8 cellular contexts compared by ENCODE assay signal in the genomic region with DNA sequence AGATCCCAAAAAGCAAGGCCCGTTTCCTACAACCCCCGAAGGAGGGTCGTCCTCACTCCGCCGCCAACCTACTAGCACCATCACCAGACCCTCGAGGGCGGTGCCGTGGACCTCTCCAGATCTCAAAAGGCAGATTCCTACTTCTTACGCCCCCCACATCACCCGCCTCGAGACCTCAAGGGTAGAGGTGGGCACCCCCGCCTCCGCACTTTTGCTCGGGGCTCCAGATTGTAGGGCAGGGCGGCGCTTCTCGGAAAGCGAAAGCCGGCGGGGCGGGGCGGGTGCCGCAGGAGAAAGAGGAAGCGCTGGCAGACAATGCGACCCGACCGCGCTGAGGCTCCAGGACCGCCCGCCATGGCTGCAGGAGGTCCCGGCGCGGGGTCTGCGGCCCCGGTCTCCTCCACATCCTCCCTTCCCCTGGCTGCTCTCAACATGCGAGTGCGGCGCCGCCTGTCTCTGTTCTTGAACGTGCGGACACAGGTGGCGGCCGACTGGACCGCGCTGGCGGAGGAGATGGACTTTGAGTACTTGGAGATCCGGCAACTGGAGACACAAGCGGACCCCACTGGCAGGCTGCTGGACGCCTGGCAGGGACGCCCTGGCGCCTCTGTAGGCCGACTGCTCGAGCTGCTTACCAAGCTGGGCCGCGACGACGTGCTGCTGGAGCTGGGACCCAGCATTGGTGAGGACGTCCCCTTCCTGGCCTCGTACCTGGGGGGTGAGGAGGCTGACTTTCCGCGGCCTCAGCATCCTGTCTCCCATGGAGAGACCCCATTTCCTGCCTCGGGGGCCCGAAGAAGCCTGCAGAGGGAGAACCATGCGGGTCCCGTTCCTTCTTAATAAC. TPM values are rescaled to one million over a fixed set of nuclear protein-coding genes. Genes with fewer than 3 reads are reported as not detected.
DNase-seq lines count a peak whose midpoint lies in the region; ATAC-seq and TF ChIP-seq lines count a peak whose summit lies in the region.

A gene (plus strand): TSS at position 315 of the 844 bp plus-strand sequence. CDS start 40 bp downstream, at position 355.

- TF ChIP-seq CTCF in liver (IDR thresholded peaks at IDR 0.05; ENCODE audit: low read depth, low read length, missing input control), result no peak

- peaks cover 2 to 19% (median 17%) of the 10 kb centered on the region in 4 donors for H3K36me3 ChIP-seq in liver (ENCODE audit: control insufficient read depth in 4 of 4, insufficient read depth in 3 of 4, low read depth in 1 of 4, low read length in 3 of 4)

- H3K9ac ChIP-seq in liver (ENCODE audit: low read depth in 1 of 2, low read length in 2 of 2), result peak within 1 kb of the TSS; percentile 82 to 92

- DNase-seq in NCI-H526 (lab: John Stamatoyannopoulos, UW) (peak; percentile 36 to 80), dermis blood vessel endothelial cell (peak; percentile 71), NCI-H2107 treated with DMSO at 0.1 percent for 48 hours (lab: John Stamatoyannopoulos, UW; ENCODE audit: unreplicated experiment) (no peak)
- DNase-seq in activated CD4-positive, alpha-beta T cell treated with anti-CD3 and anti-CD28 coated beads, Interleukin-2, amount 50 U/mL, for 4 hours, result peak; percentile 82
- peak; percentile 82 for DNase-seq in stimulated activated CD4-positive, alpha-beta T cell treated with anti-CD3 and anti-CD28 coated beads, Interleukin-4, amount 100 ng/mL, for 24 hours

- H3K4me1 ChIP-seq in liver (ENCODE audit: control insufficient read depth in 4 of 4, insufficient read depth in 4 of 4, low read length in 3 of 4), result peaks cover 8 to 48% (median 38%) of the 10 kb centered on the region in 4 donors

- peak; percentile 94 for TF ChIP-seq POLR2A in GM15510 (IDR thresholded peaks at IDR 0.05; ENCODE audit: borderline replicate concordance, extremely low read depth, insufficient read length)

- H3K27ac ChIP-seq in liver (ENCODE audit: low read depth in 1 of 2, low read length in 2 of 2), result peak within 1 kb of the TSS; percentile 88 to 96

- H3K9me3 ChIP-seq in liver (ENCODE audit: control insufficient read depth in 4 of 4, low read length in 3 of 4), result no peaks in the 10 kb centered on the region

- WGBS in liver, result 2% methylated on average over 65 of the region's 65 CpGs

- TF ChIP-seq RAD21 in liver (IDR thresholded peaks at IDR 0.05), result peak; percentile 29 to 36

- no peaks in the 10 kb centered on the region for H3K27me3 ChIP-seq in liver (ENCODE audit: control insufficient read depth in 4 of 4, insufficient read depth in 4 of 4, low read length in 3 of 4)

- ATAC-seq in HG02642 (IDR thresholded peaks at IDR 0.05; ENCODE audit: poor library complexity, unreplicated experiment), result peak; percentile 49

- H3K4me3 ChIP-seq in liver (ENCODE audit: low read depth in 1 of 3, low read length in 3 of 3), result peak within 1 kb of the TSS; percentile 78 to 96 (median 83)

TF ChIP-seq in liver, 16 proteins besides CTCF, POLR2A, EP300 and RAD21:
- TF ChIP-seq, protein P1, sequence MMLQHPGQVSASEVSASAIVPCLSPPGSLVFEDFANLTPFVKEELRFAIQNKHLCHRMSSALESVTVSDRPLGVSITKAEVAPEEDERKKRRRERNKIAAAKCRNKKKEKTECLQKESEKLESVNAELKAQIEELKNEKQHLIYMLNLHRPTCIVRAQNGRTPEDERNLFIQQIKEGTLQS (IDR thresholded peaks at IDR 0.05), result no peak
- TF ChIP-seq, protein P2, sequence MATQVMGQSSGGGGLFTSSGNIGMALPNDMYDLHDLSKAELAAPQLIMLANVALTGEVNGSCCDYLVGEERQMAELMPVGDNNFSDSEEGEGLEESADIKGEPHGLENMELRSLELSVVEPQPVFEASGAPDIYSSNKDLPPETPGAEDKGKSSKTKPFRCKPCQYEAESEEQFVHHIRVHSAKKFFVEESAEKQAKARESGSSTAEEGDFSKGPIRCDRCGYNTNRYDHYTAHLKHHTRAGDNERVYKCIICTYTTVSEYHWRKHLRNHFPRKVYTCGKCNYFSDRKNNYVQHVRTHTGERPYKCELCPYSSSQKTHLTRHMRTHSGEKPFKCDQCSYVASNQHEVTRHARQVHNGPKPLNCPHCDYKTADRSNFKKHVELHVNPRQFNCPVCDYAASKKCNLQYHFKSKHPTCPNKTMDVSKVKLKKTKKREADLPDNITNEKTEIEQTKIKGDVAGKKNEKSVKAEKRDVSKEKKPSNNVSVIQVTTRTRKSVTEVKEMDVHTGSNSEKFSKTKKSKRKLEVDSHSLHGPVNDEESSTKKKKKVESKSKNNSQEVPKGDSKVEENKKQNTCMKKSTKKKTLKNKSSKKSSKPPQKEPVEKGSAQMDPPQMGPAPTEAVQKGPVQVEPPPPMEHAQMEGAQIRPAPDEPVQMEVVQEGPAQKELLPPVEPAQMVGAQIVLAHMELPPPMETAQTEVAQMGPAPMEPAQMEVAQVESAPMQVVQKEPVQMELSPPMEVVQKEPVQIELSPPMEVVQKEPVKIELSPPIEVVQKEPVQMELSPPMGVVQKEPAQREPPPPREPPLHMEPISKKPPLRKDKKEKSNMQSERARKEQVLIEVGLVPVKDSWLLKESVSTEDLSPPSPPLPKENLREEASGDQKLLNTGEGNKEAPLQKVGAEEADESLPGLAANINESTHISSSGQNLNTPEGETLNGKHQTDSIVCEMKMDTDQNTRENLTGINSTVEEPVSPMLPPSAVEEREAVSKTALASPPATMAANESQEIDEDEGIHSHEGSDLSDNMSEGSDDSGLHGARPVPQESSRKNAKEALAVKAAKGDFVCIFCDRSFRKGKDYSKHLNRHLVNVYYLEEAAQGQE (IDR thresholded peaks at IDR 0.05), result peak; percentile 81
- TF ChIP-seq, protein P3, sequence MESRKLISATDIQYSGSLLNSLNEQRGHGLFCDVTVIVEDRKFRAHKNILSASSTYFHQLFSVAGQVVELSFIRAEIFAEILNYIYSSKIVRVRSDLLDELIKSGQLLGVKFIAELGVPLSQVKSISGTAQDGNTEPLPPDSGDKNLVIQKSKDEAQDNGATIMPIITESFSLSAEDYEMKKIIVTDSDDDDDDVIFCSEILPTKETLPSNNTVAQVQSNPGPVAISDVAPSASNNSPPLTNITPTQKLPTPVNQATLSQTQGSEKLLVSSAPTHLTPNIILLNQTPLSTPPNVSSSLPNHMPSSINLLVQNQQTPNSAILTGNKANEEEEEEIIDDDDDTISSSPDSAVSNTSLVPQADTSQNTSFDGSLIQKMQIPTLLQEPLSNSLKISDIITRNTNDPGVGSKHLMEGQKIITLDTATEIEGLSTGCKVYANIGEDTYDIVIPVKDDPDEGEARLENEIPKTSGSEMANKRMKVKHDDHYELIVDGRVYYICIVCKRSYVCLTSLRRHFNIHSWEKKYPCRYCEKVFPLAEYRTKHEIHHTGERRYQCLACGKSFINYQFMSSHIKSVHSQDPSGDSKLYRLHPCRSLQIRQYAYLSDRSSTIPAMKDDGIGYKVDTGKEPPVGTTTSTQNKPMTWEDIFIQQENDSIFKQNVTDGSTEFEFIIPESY (IDR thresholded peaks at IDR 0.05), result no peak
- TF ChIP-seq GABPA (IDR thresholded peaks at IDR 0.05 in 1 of 2, conservative IDR thresholded peaks at IDR 0.05 in 1 of 2) (peak in 1 of 2 donors; percentile 20), SP1 (IDR thresholded peaks at IDR 0.05) (peak; percentile 38), EGR1 (IDR thresholded peaks at IDR 0.05; ENCODE audit: low read depth in 2 of 2) (peak; percentile 54 to 58), NR2F2 (IDR thresholded peaks at IDR 0.05) (no peak), HNF4A (conservative IDR thresholded peaks at IDR 0.05) (peak; percentile 35 to 49), JUND (IDR thresholded peaks at IDR 0.05) (no peak), TAF1 (conservative IDR thresholded peaks at IDR 0.05) (peak; percentile 48), YY1 (IDR thresholded peaks at IDR 0.05) (peak; percentile 90), FOXA2 (IDR thresholded peaks at IDR 0.05) (no peak), RXRA (IDR thresholded peaks at IDR 0.05) (no peak), FOXA1 (IDR thresholded peaks at IDR 0.05) (no peak), HNF4G (IDR thresholded peaks at IDR 0.05) (no peak)
- TF ChIP-seq, protein P4, sequence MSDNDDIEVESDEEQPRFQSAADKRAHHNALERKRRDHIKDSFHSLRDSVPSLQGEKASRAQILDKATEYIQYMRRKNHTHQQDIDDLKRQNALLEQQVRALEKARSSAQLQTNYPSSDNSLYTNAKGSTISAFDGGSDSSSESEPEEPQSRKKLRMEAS (IDR thresholded peaks at IDR 0.05), result no peak

RNA-seq across cellular contexts. Expression of the gene that starts here (rescaled TPM):
- total RNA-seq in dermis blood vessel endothelial cell (29.3 and 29.9 TPM in 2 replicates), liver (10 to 100 TPM; 15.4 to 60.3 TPM)
- 10 to 100 TPM; 37.0 to 51.1 TPM for polyA plus RNA-seq in liver
